In the genomic region with DNA sequence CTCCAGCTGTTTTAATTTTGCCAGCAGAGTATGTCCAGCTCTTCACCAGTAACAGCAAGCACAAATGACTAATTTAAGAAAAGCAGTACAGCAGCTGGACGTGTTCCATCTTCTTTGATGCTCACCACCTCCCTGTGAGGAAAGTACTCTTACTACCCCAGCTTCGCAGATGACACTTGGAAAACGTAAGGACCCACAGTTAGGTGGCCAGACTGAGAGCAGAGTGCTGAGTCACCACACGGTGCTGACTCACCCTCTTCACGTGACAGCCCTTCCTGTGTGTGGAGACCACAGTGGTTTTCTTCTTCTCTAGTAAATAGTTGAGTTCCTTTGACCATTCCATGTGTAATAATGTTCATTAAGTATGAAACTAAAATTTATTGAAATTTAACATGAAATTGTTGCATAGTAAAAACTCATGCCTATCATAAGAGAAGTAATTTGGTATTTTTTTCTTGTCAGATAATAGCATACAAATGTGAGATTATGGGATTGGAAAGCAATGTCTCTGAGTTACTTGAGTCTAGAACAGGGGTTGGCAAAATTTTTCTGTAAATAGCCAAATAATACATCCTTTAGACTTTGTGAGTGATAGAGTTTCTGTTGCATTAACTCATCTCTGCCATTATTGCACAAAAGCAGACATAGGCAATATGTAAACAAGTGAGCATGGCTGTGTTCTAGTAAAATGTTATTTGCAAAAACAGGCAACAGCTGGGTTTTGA, we compare ENCODE assay signal across 8 cellular contexts.
DNase-seq lines count a peak whose midpoint lies in the region; ATAC-seq, FAIRE-seq and TF ChIP-seq lines count a peak whose summit lies in the region.

No MANE protein-coding gene starts in this region.

- TF ChIP-seq CTCF in AG09309 (IDR thresholded peaks at IDR 0.05; ENCODE audit: control insufficient read depth, insufficient read depth, low read depth, low read length, missing control alignments) (no peak), mucosa of descending colon (IDR thresholded peaks at IDR 0.05) (no peak)
- TF ChIP-seq CTCF in activated CD8-positive, alpha-beta T cell treated with anti-CD3 and anti-CD28 coated beads for 36 hours (IDR thresholded peaks at IDR 0.05) = no peak

- H3K27me3 Mint-ChIP-seq in activated CD8-positive, alpha-beta T cell treated with anti-CD3 and anti-CD28 coated beads for 36 hours = no peaks in the 10 kb centered on the region

- no peaks in the 10 kb centered on the region for H3K9me3 Mint-ChIP-seq in activated CD8-positive, alpha-beta T cell treated with anti-CD3 and anti-CD28 coated beads for 36 hours

- FAIRE-seq in endometrium (lab: Jason Lieb, UNC) = peak; percentile 83

- POLR2A ChIA-PET in activated CD8-positive, alpha-beta T cell treated with anti-CD3 and anti-CD28 coated beads for 36 hours (lab: Charles Lee) = interaction anchor here (1.2 kb wide), 1 partner anchor 77 kb away, joined by 7 read pairs; the partner anchor contains the start of gene SLX4IP

- H3K4me1 Mint-ChIP-seq in activated CD8-positive, alpha-beta T cell treated with anti-CD3 and anti-CD28 coated beads for 36 hours (ENCODE audit: low read depth) = peaks cover 24% of the 10 kb centered on the region

- H3K4me3 ChIP-seq in AG09309 (ENCODE audit: control insufficient read depth, low read depth, low read length) = no peak overlapping the region
- no peak overlapping the region for H3K4me3 ChIP-seq in mucosa of descending colon

- no peaks in the 10 kb centered on the region for H3K9me3 ChIP-seq in mucosa of descending colon

- H3K36me3 Mint-ChIP-seq in activated CD8-positive, alpha-beta T cell treated with anti-CD3 and anti-CD28 coated beads for 36 hours (ENCODE audit: low read depth) = peaks cover 3% of the 10 kb centered on the region

- intact Hi-C loops in activated CD8-positive, alpha-beta T cell treated with anti-CD3 and anti-CD28 coated beads for 36 hours (cut with micrococcal nuclease) = no loop called here
- intact Hi-C loops in mucosa of descending colon (cut with DNase I, micrococcal nuclease) = no loop called here

- H3K27ac Mint-ChIP-seq in activated CD8-positive, alpha-beta T cell treated with anti-CD3 and anti-CD28 coated beads for 36 hours = peak overlapping the region; percentile 7

- H3K36me3 ChIP-seq in mucosa of descending colon (ENCODE audit: low read depth) = no peaks in the 10 kb centered on the region

- peaks cover 14% of the 10 kb centered on the region for H3K4me1 ChIP-seq in mucosa of descending colon (ENCODE audit: low read depth)

- ATAC-seq in GM18873 (IDR thresholded peaks at IDR 0.05; ENCODE audit: low FRiP score, unreplicated experiment) = peak; percentile 97
- peak; percentile 90 for ATAC-seq in HG03097 (IDR thresholded peaks at IDR 0.05; ENCODE audit: low FRiP score, unreplicated experiment)
- peak; percentile 97 for ATAC-seq in activated CD8-positive, alpha-beta T cell treated with anti-CD3 and anti-CD28 coated beads for 36 hours
- ATAC-seq in mucosa of descending colon = peak; percentile 89

- CTCF ChIA-PET in activated CD8-positive, alpha-beta T cell treated with anti-CD3 and anti-CD28 coated beads for 36 hours (lab: Charles Lee) = interaction anchor here (0.7 kb wide), 1 partner anchor 35 kb away, joined by 3 read pairs; no protein-coding TSS in a partner anchor

- no peak overlapping the region for H3K4me3 Mint-ChIP-seq in activated CD8-positive, alpha-beta T cell treated with anti-CD3 and anti-CD28 coated beads for 36 hours

- DNase-seq in AG09309 (ENCODE audit: low read depth) = peak; percentile 87
- DNase-seq in NCI-H774 (lab: John Stamatoyannopoulos, UW) = peak; percentile 62
- peak; percentile 86 for DNase-seq in activated CD8-positive, alpha-beta T cell treated with anti-CD3 and anti-CD28 coated beads for 36 hours
- peak; percentile 57 to 79 (median 78) for DNase-seq in mucosa of descending colon
- peak; percentile 27 to 63 for DNase-seq in stimulated activated CD8-positive, alpha-beta memory T cell treated with anti-CD3 and anti-CD28 coated beads, Interleukin-4, amount 100 ng/mL, for 4 hours (ENCODE audit: low read depth in 2 of 2, low spot score in 1 of 2)
